ENCODE assay signal across 24 cellular contexts in genomic region chr10:91159254-91159783, GRCh38.
"Had no signal": no experiment of that assay in that cellular context is flagged by ENCODE, and none has a peak within 500 bp of the region (broad histone marks: within the 10 kb centered on the region; RNA-seq: fewer than 3 reads in every experiment).

No MANE protein-coding gene starts in this region.

- DNase-seq: activated CD4-positive, alpha-beta T cell treated with anti-CD3 and anti-CD28 coated beads for 36 hours; activated CD4-positive, CD25-positive, alpha-beta regulatory T cell; activated CD8-positive, alpha-beta T cell treated with anti-CD3 and anti-CD28 coated beads, Interleukin-2, amount 10 ng/mL, durations not matched to agents 7 days and 5 days; activated naive CD4-positive, alpha-beta T cell treated with Interleukin-2 at 50 U/mL for 16 hours; activated T-cell treated with anti-CD3 and anti-CD28 coated beads for 4 hours; activated T-cell treated with anti-CD3 and anti-CD28 coated beads, Interleukin-2, amount 50 U/mL, for 72 hours; body of pancreas; cerebellar nuclear complex; dorsolateral prefrontal cortex; effector memory CD8-positive, alpha-beta T cell; foreskin melanocyte; islet precursor cell; left ventricle myocardium superior; mucosa of descending colon; pancreas; psoas muscle; right cardiac atrium; spleen; stimulated activated naive CD4-positive, alpha-beta T cell had no signal

- H3K4me1 ChIP-seq: pancreas had no signal

- H3K4me3 ChIP-seq: body of pancreas, cardiac muscle cell, coronary artery, dorsolateral prefrontal cortex, mucosa of descending colon, pancreas, psoas muscle, spleen, tibial nerve had no signal

- H3K27ac ChIP-seq: body of pancreas, cardiac muscle cell, coronary artery, neutrophil, pancreas, psoas muscle, spleen had no signal

- H3K27me3 ChIP-seq: body of pancreas, dorsolateral prefrontal cortex, pancreas, tibial nerve had no signal

- ATAC-seq: activated CD4-positive, alpha-beta T cell treated with anti-CD3 and anti-CD28 coated beads for 36 hours; activated CD8-positive, alpha-beta T cell treated with anti-CD3 and anti-CD28 coated beads, Interleukin-2, amount 10 ng/mL, durations not matched to agents 7 days and 5 days; activated T-cell treated with anti-CD3 and anti-CD28 coated beads, Interleukin-2, amount 50 U/mL, for 72 hours; body of pancreas; effector memory CD8-positive, alpha-beta T cell; left ventricle myocardium superior; mucosa of descending colon; natural killer cell treated with Interleukin-12 subunit alpha and Interleukin-12 subunit beta and Interleukin-15 and Interleukin-18, amount 100 ng/mL, for 72 hours; pancreas; psoas muscle; right cardiac atrium had no signal

- H3K36me3 ChIP-seq: cardiac muscle cell, neutrophil, pancreas, spleen, tibial nerve had no signal

- H3K9me3 ChIP-seq: mucosa of descending colon, neutrophil, pancreas, psoas muscle, spleen, tibial nerve had no signal
